In the genomic region with DNA sequence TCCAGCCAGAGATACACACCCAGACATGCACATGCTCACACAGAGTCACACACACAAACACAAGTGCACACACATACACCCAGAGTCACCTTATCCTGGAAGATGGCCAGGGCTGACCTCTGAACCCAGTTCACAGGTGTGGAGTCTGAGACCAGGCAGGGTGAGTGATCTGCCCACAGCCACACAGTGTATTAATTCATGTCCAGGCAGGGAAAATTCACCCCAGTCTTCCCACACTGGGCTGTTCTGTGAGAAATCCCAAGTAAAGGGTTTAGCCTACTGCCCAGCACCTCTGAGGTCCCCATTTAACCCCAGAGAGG, we compare ENCODE assay signal across 17 cellular contexts. TPM values are rescaled to one million over a fixed set of nuclear protein-coding genes. Genes with fewer than 3 reads are reported as not detected.
DNase-seq lines count a peak whose midpoint lies in the region; ATAC-seq and TF ChIP-seq lines count a peak whose summit lies in the region.
"Had no signal": no experiment of that assay in that cellular context is flagged by ENCODE, and none has a peak within 500 bp of the region (broad histone marks: within the 10 kb centered on the region; RNA-seq: fewer than 3 reads in every experiment).

No MANE protein-coding gene starts in this region.

- no peak for TF ChIP-seq CTCF in AG10803 (conservative IDR thresholded peaks at IDR 0.05; ENCODE audit: low read length)
- TF ChIP-seq CTCF in GM12864 (IDR thresholded peaks at IDR 0.05; ENCODE audit: low read depth, low read length, missing control alignments): no peak
- TF ChIP-seq CTCF in WTC11 (IDR thresholded peaks at IDR 0.05): no peak
- TF ChIP-seq CTCF in colonic mucosa (IDR thresholded peaks at IDR 0.05): no peak

- no peaks in the 10 kb centered on the region for H3K9me3 ChIP-seq in colonic mucosa
- H3K9me3 ChIP-seq: gastrocnemius medialis had no signal

- H3K9ac ChIP-seq in colonic mucosa (ENCODE audit: low read depth in 2 of 2, low read length in 2 of 2): no peak overlapping the region

- POLR2A ChIA-PET in WTC11 (lab: Charles Lee): no interaction called here

- peaks cover 11% of the 10 kb centered on the region for H3K27me3 ChIP-seq in layer of hippocampus (ENCODE audit: control insufficient read depth, insufficient read depth, low read length)
- H3K27me3 ChIP-seq in colonic mucosa: peaks cover 14% of the 10 kb centered on the region

- H3K9me3 Mint-ChIP-seq in activated T-helper 17 cell treated with anti-CD3 and anti-CD28 coated beads, Interleukin-2, amount 50 U/mL, for 72 hours: no peaks in the 10 kb centered on the region
- no peaks in the 10 kb centered on the region for H3K9me3 Mint-ChIP-seq in WTC11
- H3K9me3 Mint-ChIP-seq: GM23338 had no signal

- CTCF ChIA-PET in WTC11 (lab: Charles Lee): interaction anchor here (1.8 to 2.0 kb wide), 2 partner anchors 16 to 47 kb away, joined by 5 to 6 read pairs; no protein-coding TSS in a partner anchor

- H3K27ac ChIP-seq in layer of hippocampus (ENCODE audit: low read depth, low read length): peak overlapping the region; percentile 58
- H3K27ac ChIP-seq in colonic mucosa: no peak overlapping the region
- H3K27ac ChIP-seq: gastrocnemius medialis, VCaP had no signal

- H3K27ac Mint-ChIP-seq in activated T-helper 17 cell treated with anti-CD3 and anti-CD28 coated beads, Interleukin-2, amount 50 U/mL, for 72 hours: peak overlapping the region; percentile 92
- H3K27ac Mint-ChIP-seq in WTC11: no peak overlapping the region
- H3K27ac Mint-ChIP-seq: GM23338 had no signal

- peak overlapping the region; percentile 96 for H3K4me3 Mint-ChIP-seq in activated T-helper 17 cell treated with anti-CD3 and anti-CD28 coated beads, Interleukin-2, amount 50 U/mL, for 72 hours
- no peak overlapping the region for H3K4me3 Mint-ChIP-seq in WTC11
- H3K4me3 Mint-ChIP-seq: GM23338 had no signal

- no peak for DNase-seq in AG10803 (ENCODE audit: low read depth)
- no peak for DNase-seq in GM12864 (ENCODE audit: low read depth)
- DNase-seq in WTC11 (ENCODE audit: low spot score): no peak
- no peak for DNase-seq in colonic mucosa
- DNase-seq: activated gamma-delta T cell treated with Interleukin-2 at 50 U/mL for 16 hours; NCI-H1092; NCI-H510A treated with DMSO at 0.1 percent for 48 hours; SHP77; stimulated activated naive CD4-positive, alpha-beta T cell had no signal

- peaks cover 3% of the 10 kb centered on the region for H3K4me1 ChIP-seq in colonic mucosa

- H3K36me3 ChIP-seq in colonic mucosa: no peaks in the 10 kb centered on the region
- H3K36me3 ChIP-seq: gastrocnemius medialis had no signal

- intact Hi-C loops in colonic mucosa (cut with DNase I): loop anchor here (5.0 to 10.0 kb wide), 2 partner anchors 117 to 195 kb away; a partner anchor contains a TSS

- H3K27me3 Mint-ChIP-seq in activated T-helper 17 cell treated with anti-CD3 and anti-CD28 coated beads, Interleukin-2, amount 50 U/mL, for 72 hours: no peaks in the 10 kb centered on the region
- H3K27me3 Mint-ChIP-seq in WTC11 (ENCODE audit: low read depth): peaks cover 24% of the 10 kb centered on the region

- no peak for ATAC-seq in activated T-helper 17 cell treated with anti-CD3 and anti-CD28 coated beads, Interleukin-2, amount 50 U/mL, for 72 hours (replicated peaks)
- ATAC-seq in GM19397 (IDR thresholded peaks at IDR 0.05; ENCODE audit: unreplicated experiment) (no peak), WTC11 (no peak), GM21381 (IDR thresholded peaks at IDR 0.05; ENCODE audit: unreplicated experiment) (no peak)
- ATAC-seq: gastrocnemius medialis, GM23338, left colon had no signal

- H3K4me1 Mint-ChIP-seq in activated T-helper 17 cell treated with anti-CD3 and anti-CD28 coated beads, Interleukin-2, amount 50 U/mL, for 72 hours: peaks cover 48% of the 10 kb centered on the region
- peaks cover 14% of the 10 kb centered on the region for H3K4me1 Mint-ChIP-seq in WTC11

- peaks cover 46% of the 10 kb centered on the region for H3K36me3 Mint-ChIP-seq in activated T-helper 17 cell treated with anti-CD3 and anti-CD28 coated beads, Interleukin-2, amount 50 U/mL, for 72 hours (ENCODE audit: low read depth)
- no peaks in the 10 kb centered on the region for H3K36me3 Mint-ChIP-seq in WTC11

- peak overlapping the region; percentile 48 for H3K4me3 ChIP-seq in AG10803 (ENCODE audit: low read length)
- peak overlapping the region; percentile 91 for H3K4me3 ChIP-seq in GM12864 (ENCODE audit: low read depth, low read length)
- H3K4me3 ChIP-seq in colonic mucosa: no peak overlapping the region
- H3K4me3 ChIP-seq: gastrocnemius medialis, GM23338 had no signal

TF ChIP-seq in WTC11, 78 proteins besides CTCF, POLR2A, EP300 and RAD21:
- TF ChIP-seq SMAD4 (CRISPR knock-in tag; IDR thresholded peaks at IDR 0.05) (no peak), ETV6 (CRISPR knock-in tag; IDR thresholded peaks at IDR 0.05) (no peak), HMGA2 (CRISPR knock-in tag; IDR thresholded peaks at IDR 0.05) (no peak), RELA (CRISPR knock-in tag; IDR thresholded peaks at IDR 0.05; ENCODE audit: borderline replicate concordance) (no peak)
- TF ChIP-seq, protein P1, sequence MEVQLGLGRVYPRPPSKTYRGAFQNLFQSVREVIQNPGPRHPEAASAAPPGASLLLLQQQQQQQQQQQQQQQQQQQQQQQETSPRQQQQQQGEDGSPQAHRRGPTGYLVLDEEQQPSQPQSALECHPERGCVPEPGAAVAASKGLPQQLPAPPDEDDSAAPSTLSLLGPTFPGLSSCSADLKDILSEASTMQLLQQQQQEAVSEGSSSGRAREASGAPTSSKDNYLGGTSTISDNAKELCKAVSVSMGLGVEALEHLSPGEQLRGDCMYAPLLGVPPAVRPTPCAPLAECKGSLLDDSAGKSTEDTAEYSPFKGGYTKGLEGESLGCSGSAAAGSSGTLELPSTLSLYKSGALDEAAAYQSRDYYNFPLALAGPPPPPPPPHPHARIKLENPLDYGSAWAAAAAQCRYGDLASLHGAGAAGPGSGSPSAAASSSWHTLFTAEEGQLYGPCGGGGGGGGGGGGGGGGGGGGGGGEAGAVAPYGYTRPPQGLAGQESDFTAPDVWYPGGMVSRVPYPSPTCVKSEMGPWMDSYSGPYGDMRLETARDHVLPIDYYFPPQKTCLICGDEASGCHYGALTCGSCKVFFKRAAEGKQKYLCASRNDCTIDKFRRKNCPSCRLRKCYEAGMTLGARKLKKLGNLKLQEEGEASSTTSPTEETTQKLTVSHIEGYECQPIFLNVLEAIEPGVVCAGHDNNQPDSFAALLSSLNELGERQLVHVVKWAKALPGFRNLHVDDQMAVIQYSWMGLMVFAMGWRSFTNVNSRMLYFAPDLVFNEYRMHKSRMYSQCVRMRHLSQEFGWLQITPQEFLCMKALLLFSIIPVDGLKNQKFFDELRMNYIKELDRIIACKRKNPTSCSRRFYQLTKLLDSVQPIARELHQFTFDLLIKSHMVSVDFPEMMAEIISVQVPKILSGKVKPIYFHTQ (CRISPR knock-in tag; IDR thresholded peaks at IDR 0.05): no peak
- TF ChIP-seq, protein P2, sequence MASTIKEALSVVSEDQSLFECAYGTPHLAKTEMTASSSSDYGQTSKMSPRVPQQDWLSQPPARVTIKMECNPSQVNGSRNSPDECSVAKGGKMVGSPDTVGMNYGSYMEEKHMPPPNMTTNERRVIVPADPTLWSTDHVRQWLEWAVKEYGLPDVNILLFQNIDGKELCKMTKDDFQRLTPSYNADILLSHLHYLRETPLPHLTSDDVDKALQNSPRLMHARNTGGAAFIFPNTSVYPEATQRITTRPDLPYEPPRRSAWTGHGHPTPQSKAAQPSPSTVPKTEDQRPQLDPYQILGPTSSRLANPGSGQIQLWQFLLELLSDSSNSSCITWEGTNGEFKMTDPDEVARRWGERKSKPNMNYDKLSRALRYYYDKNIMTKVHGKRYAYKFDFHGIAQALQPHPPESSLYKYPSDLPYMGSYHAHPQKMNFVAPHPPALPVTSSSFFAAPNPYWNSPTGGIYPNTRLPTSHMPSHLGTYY (CRISPR knock-in tag; IDR thresholded peaks at IDR 0.05): no peak
- TF ChIP-seq, protein P3, sequence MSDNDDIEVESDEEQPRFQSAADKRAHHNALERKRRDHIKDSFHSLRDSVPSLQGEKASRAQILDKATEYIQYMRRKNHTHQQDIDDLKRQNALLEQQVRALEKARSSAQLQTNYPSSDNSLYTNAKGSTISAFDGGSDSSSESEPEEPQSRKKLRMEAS (CRISPR knock-in tag; IDR thresholded peaks at IDR 0.05): no peak
- TF ChIP-seq, protein P4, sequence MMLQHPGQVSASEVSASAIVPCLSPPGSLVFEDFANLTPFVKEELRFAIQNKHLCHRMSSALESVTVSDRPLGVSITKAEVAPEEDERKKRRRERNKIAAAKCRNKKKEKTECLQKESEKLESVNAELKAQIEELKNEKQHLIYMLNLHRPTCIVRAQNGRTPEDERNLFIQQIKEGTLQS (CRISPR knock-in tag; conservative IDR thresholded peaks at IDR 0.05): no peak

RNA-seq across cellular contexts. Expression of a gene that starts 2.0 kb away (rescaled TPM):
- total RNA-seq in activated T-helper 17 cell treated with anti-CD3 and anti-CD28 coated beads, Interleukin-2, amount 50 U/mL, for 72 hours: 10 to 100 TPM; 33.1 to 95.9 TPM
- total RNA-seq in WTC11 (2021) (6.0 to 7.7 TPM (median 6.6 TPM) in 3 replicates), colonic mucosa (1 to 10 TPM; 2.1 to 4.0 TPM)

RNA-seq across cellular contexts. Expression of a gene that starts 54.2 kb away (rescaled TPM):
- 10 to 100 TPM; 12.1 to 12.5 TPM for total RNA-seq in activated T-helper 17 cell treated with anti-CD3 and anti-CD28 coated beads, Interleukin-2, amount 50 U/mL, for 72 hours
- total RNA-seq in WTC11 (2021): 30.6 to 34.0 TPM (median 33.4 TPM) in 3 replicates
- total RNA-seq in colonic mucosa: 10 to 100 TPM; 14.7 to 15.9 TPM
